ENCODE assay signal across 11 cellular contexts in genomic region chr12:57236925-57237652, GRCh38. TPM values are rescaled to one million over a fixed set of nuclear protein-coding genes. Genes with fewer than 3 reads are reported as not detected.
DNase-seq lines count a peak whose midpoint lies in the region; ATAC-seq and TF ChIP-seq lines count a peak whose summit lies in the region.
"Had no signal": no experiment of that assay in that cellular context is flagged by ENCODE, and none has a peak within 500 bp of the region (broad histone marks: within the 10 kb centered on the region; RNA-seq: fewer than 3 reads in every experiment).

No MANE protein-coding gene starts in this region.

- no peaks in the 10 kb centered on the region for H3K9me3 Mint-ChIP-seq in T-helper 1 cell treated with Interleukin-12 subunit alpha and Interleukin-12 subunit beta and Interleukin-4 antibody, amounts not matched to agents 30 μg/mL and 1 μg/mL, for 36 hours
- peaks cover 39% of the 10 kb centered on the region for H3K9me3 Mint-ChIP-seq in glutamatergic neuron (ENCODE audit: unreplicated experiment)
- H3K9me3 Mint-ChIP-seq: stimulated activated naive CD8-positive, alpha-beta T cell treated with anti-CD3 and anti-CD28 coated beads, Interleukin-15, Interleukin-2, amounts not matched to agents 100 ng/mL and 50 ng/mL, for 24 hours had no signal

- DNase-seq in T-helper 1 cell (no peak), T-helper 17 cell (no peak), glutamatergic neuron (no peak), spleen (peak; percentile 74), hepatic stellate cell (ENCODE audit: low spot score) (no peak), substantia nigra (lab: John Stamatoyannopoulos, UW) (no peak), NOMO-1 treated with dmso at 0.1 percent for 144 hours (lab: John Stamatoyannopoulos, UW; ENCODE audit: unreplicated experiment) (no peak)
- DNase-seq: anterior cingulate cortex had no signal

- H3K9me3 ChIP-seq in T-helper 17 cell (ENCODE audit: control insufficient read depth, low read length, poor library complexity, severe bottlenecking): no peaks in the 10 kb centered on the region
- H3K9me3 ChIP-seq in spleen: no peaks in the 10 kb centered on the region

- peaks cover 41% of the 10 kb centered on the region for H3K4me1 Mint-ChIP-seq in T-helper 1 cell treated with Interleukin-12 subunit alpha and Interleukin-12 subunit beta and Interleukin-4 antibody, amounts not matched to agents 30 μg/mL and 1 μg/mL, for 36 hours (ENCODE audit: low read depth)
- peaks cover 54% of the 10 kb centered on the region for H3K4me1 Mint-ChIP-seq in T-helper 17 cell
- peaks cover 34% of the 10 kb centered on the region for H3K4me1 Mint-ChIP-seq in glutamatergic neuron (ENCODE audit: low read depth, unreplicated experiment)

- no peak overlapping the region for H3K27ac Mint-ChIP-seq in T-helper 1 cell treated with Interleukin-12 subunit alpha and Interleukin-12 subunit beta and Interleukin-4 antibody, amounts not matched to agents 30 μg/mL and 1 μg/mL, for 36 hours
- H3K27ac Mint-ChIP-seq in T-helper 17 cell: no peak overlapping the region
- H3K27ac Mint-ChIP-seq in glutamatergic neuron (ENCODE audit: unreplicated experiment): peak overlapping the region; percentile 85
- H3K27ac Mint-ChIP-seq: stimulated activated naive CD8-positive, alpha-beta T cell treated with anti-CD3 and anti-CD28 coated beads, Interleukin-15, Interleukin-2, amounts not matched to agents 100 ng/mL and 50 ng/mL, for 24 hours had no signal

- H3K27ac ChIP-seq in spleen (peak overlapping the region in 6 of 8 donors; percentile 27 to 88 (median 80)), substantia nigra (ENCODE audit: low read depth, low read length, poor library complexity, severe bottlenecking) (no peak overlapping the region)

- H3K36me3 Mint-ChIP-seq in T-helper 1 cell treated with Interleukin-12 subunit alpha and Interleukin-12 subunit beta and Interleukin-4 antibody, amounts not matched to agents 30 μg/mL and 1 μg/mL, for 36 hours (ENCODE audit: low read depth): peaks cover 31% of the 10 kb centered on the region
- H3K36me3 Mint-ChIP-seq in T-helper 17 cell (ENCODE audit: low read depth) (peaks cover 11% of the 10 kb centered on the region), glutamatergic neuron (ENCODE audit: unreplicated experiment) (no peaks in the 10 kb centered on the region)

- peaks cover 52 to 100% (median 89%) of the 10 kb centered on the region in 6 donors for H3K4me1 ChIP-seq in spleen

- peak overlapping the region; percentile 78 for H3K4me3 Mint-ChIP-seq in T-helper 1 cell treated with Interleukin-12 subunit alpha and Interleukin-12 subunit beta and Interleukin-4 antibody, amounts not matched to agents 30 μg/mL and 1 μg/mL, for 36 hours
- H3K4me3 Mint-ChIP-seq in T-helper 17 cell: peak overlapping the region; percentile 98
- peak overlapping the region; percentile 87 for H3K4me3 Mint-ChIP-seq in glutamatergic neuron (ENCODE audit: unreplicated experiment)

- H3K36me3 ChIP-seq in spleen: peaks cover 0 to 36% (median 23%) of the 10 kb centered on the region in 6 donors

- no peak for ATAC-seq in T-helper 17 cell

- peaks cover 0 to 71% (median 60%) of the 10 kb centered on the region in 7 donors for H3K27me3 ChIP-seq in spleen (replicated peaks in 1 of 7)

- H3K27me3 Mint-ChIP-seq in T-helper 1 cell treated with Interleukin-12 subunit alpha and Interleukin-12 subunit beta and Interleukin-4 antibody, amounts not matched to agents 30 μg/mL and 1 μg/mL, for 36 hours (ENCODE audit: low read depth): peaks cover 42% of the 10 kb centered on the region
- H3K27me3 Mint-ChIP-seq in T-helper 17 cell (peaks cover 63% of the 10 kb centered on the region), glutamatergic neuron (ENCODE audit: unreplicated experiment) (peaks cover 44% of the 10 kb centered on the region)

- intact Hi-C loops in spleen (cut with DNase I; ENCODE audit: low total_unique reads): no loop called here

- peak overlapping the region in 7 of 8 donors; percentile 28 to 61 (median 33) for H3K4me3 ChIP-seq in spleen

- TF ChIP-seq CTCF in glutamatergic neuron (IDR thresholded peaks at IDR 0.05; ENCODE audit: partially characterized antibody, unreplicated experiment) (no peak), spleen (IDR thresholded peaks at IDR 0.05 in 8 of 11, conservative IDR thresholded peaks at IDR 0.05 in 3 of 11) (no peak)

- WGBS in spleen, 5 donors: 26 to 33% (median 28%) methylated on average over 10 of the region's 10 CpGs

- no peak for TF ChIP-seq POLR2A in spleen (IDR thresholded peaks at IDR 0.05)

RNA-seq across cellular contexts. Expression of gene SHMT2, which starts 7.6 kb away (rescaled TPM):
- total RNA-seq in T-helper 17 cell: 10 to 100 TPM; 28.8 to 36.9 TPM
- total RNA-seq in glutamatergic neuron (ENCODE audit: unreplicated experiment): 165 TPM
- total RNA-seq in spleen: 10 to 100 TPM; 52.2 to 86.6 (median 63.8) TPM
- polyA plus RNA-seq in spleen: 10 to 100 TPM; 47.3 to 72.7 (median 57.8) TPM

RNA-seq across cellular contexts. Expression of gene STAC3, which starts 13.9 kb away (rescaled TPM):
- total RNA-seq in T-helper 17 cell (1 to 10 TPM; 1.6 to 1.9 TPM), glutamatergic neuron (ENCODE audit: unreplicated experiment) (12.1 TPM), spleen (1 to 10 TPM; 3.4 to 9.8 (median 5.6) TPM)
- 10 to 100 TPM; 10.1 to 16.4 (median 10.4) TPM for polyA plus RNA-seq in spleen
- total RNA-seq: SK-MEL-5 had no signal

RNA-seq across cellular contexts. Expression of gene NXPH4, which starts 20.5 kb away (rescaled TPM):
- total RNA-seq in T-helper 17 cell (not detected), glutamatergic neuron (ENCODE audit: unreplicated experiment) (10.5 TPM), spleen (under 1 TPM in 3 of 7 donors, not detected in 4; 0.28 to 0.60 (median 0.54) TPM)
- under 1 TPM; 0.11 to 0.19 (median 0.15) TPM for polyA plus RNA-seq in spleen
